In the genomic region with DNA sequence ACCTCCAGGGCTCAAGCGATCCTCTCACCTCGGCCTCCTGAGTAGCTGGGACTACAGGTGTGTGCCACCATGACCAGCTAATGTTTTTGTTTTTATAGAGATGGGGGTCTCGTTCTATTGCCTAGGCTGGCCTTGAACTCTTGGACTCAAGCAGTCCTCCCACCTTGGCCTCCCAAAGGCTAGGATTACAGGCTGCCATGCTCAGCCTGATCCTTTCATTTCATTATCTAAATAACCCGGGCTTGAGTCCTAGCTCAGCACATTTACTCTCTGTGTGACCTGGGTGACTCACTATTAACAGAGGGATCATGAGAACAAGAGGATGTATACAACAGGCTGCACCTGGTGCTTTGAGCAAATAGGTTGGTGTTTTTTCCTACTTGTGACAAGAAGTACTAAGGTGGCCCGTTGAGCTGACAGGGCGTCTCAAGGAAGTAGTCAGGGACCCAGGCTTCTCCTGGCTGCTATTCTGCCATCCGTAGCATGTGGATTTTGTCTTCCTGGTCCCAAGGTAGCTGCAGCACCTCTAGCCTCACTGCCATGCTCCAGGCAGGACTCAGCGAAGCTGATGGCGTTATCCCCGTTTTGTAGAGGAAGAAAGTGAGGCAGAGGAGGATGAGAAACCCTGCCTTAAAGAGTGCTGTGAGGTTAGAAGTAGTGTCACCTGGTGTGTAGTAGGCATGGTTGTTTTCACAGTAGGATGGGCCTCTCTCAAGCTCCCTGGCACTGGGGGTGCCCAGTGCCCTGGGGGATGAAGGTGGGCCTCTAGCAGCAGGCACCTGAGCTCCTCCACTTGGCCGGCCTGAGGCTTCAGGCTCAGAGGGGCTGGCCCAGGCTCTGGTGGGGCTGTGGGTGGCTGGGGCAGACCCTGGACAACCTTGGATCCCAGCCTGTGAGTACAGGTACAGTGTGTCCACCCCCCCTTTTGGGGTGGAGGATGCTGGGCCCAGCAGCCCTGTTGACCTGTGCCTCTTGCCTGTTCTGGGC, we compare ENCODE assay signal across 1 cellular context.
TF ChIP-seq lines count a peak whose summit lies in the region.

No MANE protein-coding gene starts in this region.

TF ChIP-seq in HepG2, 621 proteins besides CTCF, POLR2A, EP300 and RAD21 (continued from another document and continues in another):
- TF ChIP-seq MYNN (CRISPR knock-in tag; IDR thresholded peaks at IDR 0.05; ENCODE audit: low read depth) (no peak), ZNF703 (CRISPR knock-in tag; IDR thresholded peaks at IDR 0.05; ENCODE audit: borderline replicate concordance) (no peak), REPIN1 (CRISPR knock-in tag; IDR thresholded peaks at IDR 0.05; ENCODE audit: borderline replicate concordance, low read depth) (peak; percentile 41; the same call in 1 of the 2 replicates), NR2F1 (CRISPR knock-in tag; IDR thresholded peaks at IDR 0.05) (no peak), TRIM24 (CRISPR knock-in tag; IDR thresholded peaks at IDR 0.05) (0 out of 2 replicates have a peak, but pooled peaks have one; percentile 46), ZNF546 (CRISPR knock-in tag; conservative IDR thresholded peaks at IDR 0.05) (no peak), MIXL1 (CRISPR knock-in tag; IDR thresholded peaks at IDR 0.05) (peak; percentile 34; the same call in 1 of the 2 replicates), ZSCAN30 (CRISPR knock-in tag; IDR thresholded peaks at IDR 0.05) (no peak), LRRFIP1 (CRISPR knock-in tag; conservative IDR thresholded peaks at IDR 0.05) (no peak), FOXK2 (IDR thresholded peaks at IDR 0.05) (no peak), BRF2 (CRISPR knock-in tag; IDR thresholded peaks at IDR 0.05) (no peak), RELA (CRISPR knock-in tag; IDR thresholded peaks at IDR 0.05) (no peak), SAFB2 (CRISPR knock-in tag; IDR thresholded peaks at IDR 0.05; ENCODE audit: borderline replicate concordance, low read depth) (no peak), ZNF563 (CRISPR knock-in tag; IDR thresholded peaks at IDR 0.05) (no peak), ZNF235 (CRISPR knock-in tag; IDR thresholded peaks at IDR 0.05; ENCODE audit: borderline replicate concordance) (no peak), ZNF224 (CRISPR knock-in tag; IDR thresholded peaks at IDR 0.05) (no peak), SPEN (CRISPR knock-in tag; IDR thresholded peaks at IDR 0.05; ENCODE audit: low read depth) (0 out of 2 replicates have a peak, but pooled peaks have one; percentile 41), KDM6A (CRISPR knock-in tag; IDR thresholded peaks at IDR 0.05; ENCODE audit: low read depth) (no peak), SATB2 (CRISPR knock-in tag; IDR thresholded peaks at IDR 0.05) (no peak), ZNF781 (CRISPR knock-in tag; IDR thresholded peaks at IDR 0.05; ENCODE audit: borderline replicate concordance, not compliant biosample characterization) (no peak), ZFYVE20 (CRISPR knock-in tag; IDR thresholded peaks at IDR 0.05; ENCODE audit: borderline replicate concordance, low read depth) (no peak), FOSL2 (CRISPR knock-in tag; IDR thresholded peaks at IDR 0.05) (peak; percentile 87), ZNF333 (CRISPR knock-in tag; IDR thresholded peaks at IDR 0.05; ENCODE audit: borderline replicate concordance) (no peak), HMG20A (CRISPR knock-in tag; IDR thresholded peaks at IDR 0.05; ENCODE audit: borderline replicate concordance) (no peak), ZNF205 (CRISPR knock-in tag; IDR thresholded peaks at IDR 0.05) (no peak), SP140L (CRISPR knock-in tag; IDR thresholded peaks at IDR 0.05; ENCODE audit: borderline replicate concordance) (no peak), ARID4A (CRISPR knock-in tag; IDR thresholded peaks at IDR 0.05; ENCODE audit: borderline replicate concordance) (no peak), ZBTB42 (CRISPR knock-in tag; IDR thresholded peaks at IDR 0.05) (no peak), ZC3H13 (CRISPR knock-in tag; IDR thresholded peaks at IDR 0.05) (no peak), ZNF614 (CRISPR knock-in tag; IDR thresholded peaks at IDR 0.05; ENCODE audit: borderline replicate concordance) (0 out of 2 replicates have a peak, but pooled peaks have one; percentile 68), HNRNPL (IDR thresholded peaks at IDR 0.05; ENCODE audit: low read depth, low read length) (no peak), ZNF451 (CRISPR knock-in tag; IDR thresholded peaks at IDR 0.05) (no peak), TAF1 (CRISPR knock-in tag; IDR thresholded peaks at IDR 0.05) (no peak), ZNF318 (CRISPR knock-in tag; IDR thresholded peaks at IDR 0.05) (no peak), ZNF501 (CRISPR knock-in tag; IDR thresholded peaks at IDR 0.05) (peak; percentile 25; the same call in 1 of the 2 replicates)
- TF ChIP-seq, protein P1, sequence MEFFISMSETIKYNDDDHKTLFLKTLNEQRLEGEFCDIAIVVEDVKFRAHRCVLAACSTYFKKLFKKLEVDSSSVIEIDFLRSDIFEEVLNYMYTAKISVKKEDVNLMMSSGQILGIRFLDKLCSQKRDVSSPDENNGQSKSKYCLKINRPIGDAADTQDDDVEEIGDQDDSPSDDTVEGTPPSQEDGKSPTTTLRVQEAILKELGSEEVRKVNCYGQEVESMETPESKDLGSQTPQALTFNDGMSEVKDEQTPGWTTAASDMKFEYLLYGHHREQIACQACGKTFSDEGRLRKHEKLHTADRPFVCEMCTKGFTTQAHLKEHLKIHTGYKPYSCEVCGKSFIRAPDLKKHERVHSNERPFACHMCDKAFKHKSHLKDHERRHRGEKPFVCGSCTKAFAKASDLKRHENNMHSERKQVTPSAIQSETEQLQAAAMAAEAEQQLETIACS (CRISPR knock-in tag; IDR thresholded peaks at IDR 0.05) = no peak
- TF ChIP-seq, protein P2, sequence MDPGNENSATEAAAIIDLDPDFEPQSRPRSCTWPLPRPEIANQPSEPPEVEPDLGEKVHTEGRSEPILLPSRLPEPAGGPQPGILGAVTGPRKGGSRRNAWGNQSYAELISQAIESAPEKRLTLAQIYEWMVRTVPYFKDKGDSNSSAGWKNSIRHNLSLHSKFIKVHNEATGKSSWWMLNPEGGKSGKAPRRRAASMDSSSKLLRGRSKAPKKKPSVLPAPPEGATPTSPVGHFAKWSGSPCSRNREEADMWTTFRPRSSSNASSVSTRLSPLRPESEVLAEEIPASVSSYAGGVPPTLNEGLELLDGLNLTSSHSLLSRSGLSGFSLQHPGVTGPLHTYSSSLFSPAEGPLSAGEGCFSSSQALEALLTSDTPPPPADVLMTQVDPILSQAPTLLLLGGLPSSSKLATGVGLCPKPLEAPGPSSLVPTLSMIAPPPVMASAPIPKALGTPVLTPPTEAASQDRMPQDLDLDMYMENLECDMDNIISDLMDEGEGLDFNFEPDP (CRISPR knock-in tag; conservative IDR thresholded peaks at IDR 0.05) = no peak
- TF ChIP-seq, protein P3, sequence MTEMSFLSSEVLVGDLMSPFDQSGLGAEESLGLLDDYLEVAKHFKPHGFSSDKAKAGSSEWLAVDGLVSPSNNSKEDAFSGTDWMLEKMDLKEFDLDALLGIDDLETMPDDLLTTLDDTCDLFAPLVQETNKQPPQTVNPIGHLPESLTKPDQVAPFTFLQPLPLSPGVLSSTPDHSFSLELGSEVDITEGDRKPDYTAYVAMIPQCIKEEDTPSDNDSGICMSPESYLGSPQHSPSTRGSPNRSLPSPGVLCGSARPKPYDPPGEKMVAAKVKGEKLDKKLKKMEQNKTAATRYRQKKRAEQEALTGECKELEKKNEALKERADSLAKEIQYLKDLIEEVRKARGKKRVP (CRISPR knock-in tag; IDR thresholded peaks at IDR 0.05) = no peak
